22 cellular contexts compared by ENCODE assay signal in the genomic region with DNA sequence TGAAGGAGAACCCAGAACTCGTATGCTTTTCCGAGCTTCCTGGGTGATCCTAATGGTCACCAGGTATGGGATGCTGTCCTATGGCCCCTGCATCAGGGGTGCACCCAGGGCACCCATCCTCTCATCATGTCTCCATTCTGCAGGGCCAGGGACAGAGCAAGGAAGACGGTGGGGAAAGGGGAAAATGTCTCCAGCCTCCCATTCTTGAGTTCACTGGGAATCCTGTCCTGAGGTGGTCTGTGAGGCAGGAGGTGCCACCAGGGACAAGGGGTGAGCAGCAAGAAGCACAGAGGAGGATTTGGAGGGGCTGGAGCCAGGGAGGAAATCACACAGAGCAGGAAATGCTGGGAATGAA. TPM values are rescaled to one million over a fixed set of nuclear protein-coding genes. Genes with fewer than 3 reads are reported as not detected.
A peak's percentile ranks its signal among the peaks of the same experiment; 100 is the strongest.
DNase-seq lines count a peak whose midpoint lies in the region; ATAC-seq and TF ChIP-seq lines count a peak whose summit lies in the region.
"Had no signal": no experiment of that assay in that cellular context is flagged by ENCODE, and none has a peak within 500 bp of the region (broad histone marks: within the 10 kb centered on the region; RNA-seq: fewer than 3 reads in every experiment).

No MANE protein-coding gene starts in this region.

- peak overlapping the region; percentile 22 for H3K4me2 ChIP-seq in parathyroid adenoma (ENCODE audit: low read length)
- H3K4me2 ChIP-seq: KMS-11 had no signal

- H3K9me3 Mint-ChIP-seq in activated CD8-positive, alpha-beta memory T cell treated with anti-CD3 and anti-CD28 coated beads, Interleukin-2, amount 10 ng/mL, durations not matched to agents 7 days and 5 days (ENCODE audit: low read depth), result no peaks in the 10 kb centered on the region
- H3K9me3 Mint-ChIP-seq in endothelial cell (ENCODE audit: unreplicated experiment) (no peaks in the 10 kb centered on the region), immature natural killer cell (peaks cover 0 to 1% (median 0%) of the 10 kb centered on the region in 6 donors), nephron progenitor cell (peaks cover 3% of the 10 kb centered on the region)
- H3K9me3 Mint-ChIP-seq: CD8-positive, alpha-beta T cell; HFFc6 had no signal

- TF ChIP-seq CTCF in endothelial cell (IDR thresholded peaks at IDR 0.05; ENCODE audit: unreplicated experiment), result no peak
- TF ChIP-seq CTCF in parathyroid adenoma (IDR thresholded peaks at IDR 0.05), result no peak
- TF ChIP-seq CTCF in nephron progenitor cell (IDR thresholded peaks at IDR 0.05), result no peak
- no peak for TF ChIP-seq CTCF in right atrium auricular region (IDR thresholded peaks at IDR 0.05)

- DNase-seq in activated CD8-positive, alpha-beta memory T cell treated with anti-CD3 and anti-CD28 coated beads, Interleukin-2, amount 50 U/mL, for 48 hours, result peak; percentile 20
- no peak for DNase-seq in activated CD8-positive, alpha-beta memory T cell treated with anti-CD3 and anti-CD28 coated beads, Interleukin-2, amount 10 ng/mL, durations not matched to agents 7 days and 5 days
- DNase-seq in endothelial cell (ENCODE audit: low spot score) (no peak), immature natural killer cell (no peak), nephron progenitor cell (no peak), NK-92 (lab: John Stamatoyannopoulos, UW; ENCODE audit: unreplicated experiment) (no peak), right atrium auricular region (ENCODE audit: low spot score) (no peak)
- DNase-seq: DMS79, HFFc6, NCI-H1436 treated with DMSO at 0.1 percent for 48 hours, NCI-H2029 treated with DMSO at 0.1 percent for 48 hours, NCI-H748 treated with DMSO at 0.1 percent for 48 hours, PC-3 had no signal

- no peaks in the 10 kb centered on the region for H3K36me3 Mint-ChIP-seq in activated CD8-positive, alpha-beta memory T cell treated with anti-CD3 and anti-CD28 coated beads, Interleukin-2, amount 10 ng/mL, durations not matched to agents 7 days and 5 days
- H3K36me3 Mint-ChIP-seq in endothelial cell (ENCODE audit: low read depth, unreplicated experiment) (no peaks in the 10 kb centered on the region), immature natural killer cell (no peaks in the 10 kb centered on the region), nephron progenitor cell (ENCODE audit: low read depth) (no peaks in the 10 kb centered on the region)
- H3K36me3 Mint-ChIP-seq: CD8-positive, alpha-beta T cell had no signal

- peaks cover 9% of the 10 kb centered on the region for H3K27me3 Mint-ChIP-seq in activated CD8-positive, alpha-beta memory T cell treated with anti-CD3 and anti-CD28 coated beads, Interleukin-2, amount 10 ng/mL, durations not matched to agents 7 days and 5 days
- H3K27me3 Mint-ChIP-seq in endothelial cell (ENCODE audit: unreplicated experiment), result peaks cover 2% of the 10 kb centered on the region
- peaks cover 0 to 2% (median 2%) of the 10 kb centered on the region in 3 donors for H3K27me3 Mint-ChIP-seq in immature natural killer cell (ENCODE audit: low read depth in 3 of 3)
- H3K27me3 Mint-ChIP-seq in nephron progenitor cell (ENCODE audit: low read depth, poor library complexity), result peaks cover 17% of the 10 kb centered on the region

- H3K4me1 ChIP-seq in parathyroid adenoma (peaks cover 28% of the 10 kb centered on the region), right atrium auricular region (no peaks in the 10 kb centered on the region)

- H3K79me2 ChIP-seq in parathyroid adenoma, result no peaks in the 10 kb centered on the region

- no peak overlapping the region for H3K27ac Mint-ChIP-seq in activated CD8-positive, alpha-beta memory T cell treated with anti-CD3 and anti-CD28 coated beads, Interleukin-2, amount 10 ng/mL, durations not matched to agents 7 days and 5 days
- H3K27ac Mint-ChIP-seq in endothelial cell (ENCODE audit: unreplicated experiment) (peak overlapping the region; percentile 45), immature natural killer cell (no peak overlapping the region), nephron progenitor cell (no peak overlapping the region)
- H3K27ac Mint-ChIP-seq: CD8-positive, alpha-beta T cell; HFFc6 had no signal

- no peak for ATAC-seq in activated CD8-positive, alpha-beta memory T cell treated with anti-CD3 and anti-CD28 coated beads, Interleukin-2, amount 10 ng/mL, durations not matched to agents 7 days and 5 days
- ATAC-seq: CD8-positive, alpha-beta T cell; HepG2; PC-3 had no signal

- H3K36me3 ChIP-seq in parathyroid adenoma (ENCODE audit: control insufficient read depth, insufficient read depth, low read length) (no peaks in the 10 kb centered on the region), right atrium auricular region (no peaks in the 10 kb centered on the region)

- CTCF ChIA-PET in activated CD8-positive, alpha-beta memory T cell treated with anti-CD3 and anti-CD28 coated beads, Interleukin-2, amount 10 ng/mL, durations not matched to agents 7 days and 5 days (lab: Charles Lee), result interaction anchor here (1.6 kb wide), 1 partner anchor 9 kb away, joined by 5 read pairs; no protein-coding TSS in a partner anchor

- H3K27me3 ChIP-seq in parathyroid adenoma (ENCODE audit: control insufficient read depth, insufficient read depth, low read length), result no peaks in the 10 kb centered on the region
- H3K27me3 ChIP-seq in right atrium auricular region, result no peaks in the 10 kb centered on the region

- no peak overlapping the region for H3K9ac ChIP-seq in parathyroid adenoma
- H3K9ac ChIP-seq: KMS-11 had no signal

- H3K4me3 Mint-ChIP-seq in activated CD8-positive, alpha-beta memory T cell treated with anti-CD3 and anti-CD28 coated beads, Interleukin-2, amount 10 ng/mL, durations not matched to agents 7 days and 5 days, result no peak overlapping the region
- H3K4me3 Mint-ChIP-seq in endothelial cell (ENCODE audit: unreplicated experiment) (no peak overlapping the region), immature natural killer cell (no peak overlapping the region), nephron progenitor cell (no peak overlapping the region)
- H3K4me3 Mint-ChIP-seq: CD8-positive, alpha-beta T cell; HFFc6 had no signal

- H3K4me3 ChIP-seq in parathyroid adenoma (ENCODE audit: low read depth, low read length) (no peak overlapping the region), right atrium auricular region (no peak overlapping the region)

- H2AFZ ChIP-seq in parathyroid adenoma, result peak overlapping the region; percentile 63

- peak overlapping the region; percentile 87 for H3K27ac ChIP-seq in parathyroid adenoma
- no peak overlapping the region for H3K27ac ChIP-seq in right atrium auricular region
- H3K27ac ChIP-seq: 22Rv1, KMS-11, RWPE1 had no signal

- no peaks in the 10 kb centered on the region for H3K4me1 Mint-ChIP-seq in activated CD8-positive, alpha-beta memory T cell treated with anti-CD3 and anti-CD28 coated beads, Interleukin-2, amount 10 ng/mL, durations not matched to agents 7 days and 5 days
- peaks cover 7% of the 10 kb centered on the region for H3K4me1 Mint-ChIP-seq in endothelial cell (ENCODE audit: unreplicated experiment)
- no peaks in the 10 kb centered on the region for H3K4me1 Mint-ChIP-seq in immature natural killer cell
- peaks cover 68% of the 10 kb centered on the region for H3K4me1 Mint-ChIP-seq in nephron progenitor cell

- H3K9me3 ChIP-seq in parathyroid adenoma (ENCODE audit: control insufficient read depth, low read length) (no peaks in the 10 kb centered on the region), right atrium auricular region (no peaks in the 10 kb centered on the region)

RNA-seq across cellular contexts. Expression of a gene that starts 14.9 kb away (rescaled TPM):
- total RNA-seq in activated CD8-positive, alpha-beta memory T cell treated with anti-CD3 and anti-CD28 coated beads, Interleukin-2, amount 10 ng/mL, durations not matched to agents 7 days and 5 days, result under 1 TPM in 1 of 2 experiments, not detected in 1; 0.33 TPM
- total RNA-seq in endothelial cell (ENCODE audit: unreplicated experiment) (0.26 TPM), right atrium auricular region (1 to 10 TPM in 1 of 2 donors, not detected in 1; 1.1 TPM)
- under 1 TPM in 1 of 3 donors, not detected in 2; 0.59 TPM for polyA plus RNA-seq in immature natural killer cell
- total RNA-seq: CD8-positive, alpha-beta T cell; HFFc6; M059J; NCI-H460; PC-3 had no signal
- polyA plus RNA-seq: BJ had no signal

RNA-seq across cellular contexts. Expression of a gene that starts 33.8 kb away (rescaled TPM):
- under 1 TPM; 0.35 TPM for total RNA-seq in activated CD8-positive, alpha-beta memory T cell treated with anti-CD3 and anti-CD28 coated beads, Interleukin-2, amount 10 ng/mL, durations not matched to agents 7 days and 5 days
- total RNA-seq in endothelial cell (ENCODE audit: unreplicated experiment) (0.90 TPM), right atrium auricular region (1 to 10 TPM; 2.1 to 2.3 TPM)
- polyA plus RNA-seq in immature natural killer cell, result under 1 TPM in 1 of 3 donors, not detected in 2; 0.16 TPM
- total RNA-seq: CD8-positive, alpha-beta T cell; HFFc6; M059J; PC-3 had no signal
- polyA plus RNA-seq: BJ had no signal
